In genomic region chr11:126359431-126360048, GRCh38 we compare ENCODE assay signal across 9 cellular contexts. TPM values are rescaled to one million over a fixed set of nuclear protein-coding genes. Genes with fewer than 3 reads are reported as not detected.
DNase-seq lines count a peak whose midpoint lies in the region; ATAC-seq and TF ChIP-seq lines count a peak whose summit lies in the region.
"Had no signal": no experiment of that assay in that cellular context is flagged by ENCODE, and none has a peak within 500 bp of the region (broad histone marks: within the 10 kb centered on the region; RNA-seq: fewer than 3 reads in every experiment).

No MANE protein-coding gene starts in this region.

- H3K27me3 Mint-ChIP-seq in activated T-cell treated with anti-CD3 and anti-CD28 coated beads, Interleukin-2, amount 50 U/mL, for 4 hours (ENCODE audit: low read depth) = no peaks in the 10 kb centered on the region
- H3K27me3 Mint-ChIP-seq in activated CD4-positive, alpha-beta T cell treated with anti-CD3 and anti-CD28 coated beads, Interleukin-2, amount 10 ng/mL, durations not matched to agents 7 days and 5 days = no peaks in the 10 kb centered on the region

- no peaks in the 10 kb centered on the region for H3K9me3 Mint-ChIP-seq in activated T-cell treated with anti-CD3 and anti-CD28 coated beads, Interleukin-2, amount 50 U/mL, for 4 hours
- H3K9me3 Mint-ChIP-seq in activated CD4-positive, alpha-beta T cell treated with anti-CD3 and anti-CD28 coated beads, Interleukin-2, amount 10 ng/mL, durations not matched to agents 7 days and 5 days = no peaks in the 10 kb centered on the region

- H3K27ac ChIP-seq in AG04450 (ENCODE audit: low read depth, low read length) = no peak overlapping the region
- H3K27ac ChIP-seq: C4-2B had no signal

- no peaks in the 10 kb centered on the region for H3K36me3 ChIP-seq in mucosa of descending colon (ENCODE audit: low read depth)

- peaks cover 12% of the 10 kb centered on the region for H3K4me1 Mint-ChIP-seq in activated T-cell treated with anti-CD3 and anti-CD28 coated beads, Interleukin-2, amount 50 U/mL, for 4 hours (ENCODE audit: low read depth)
- H3K4me1 Mint-ChIP-seq in activated CD4-positive, alpha-beta T cell treated with anti-CD3 and anti-CD28 coated beads, Interleukin-2, amount 10 ng/mL, durations not matched to agents 7 days and 5 days = peaks cover 14% of the 10 kb centered on the region

- no peak overlapping the region for H3K27ac Mint-ChIP-seq in activated CD4-positive, alpha-beta T cell treated with anti-CD3 and anti-CD28 coated beads, Interleukin-2, amount 10 ng/mL, durations not matched to agents 7 days and 5 days

- H3K36me3 Mint-ChIP-seq in activated T-cell treated with anti-CD3 and anti-CD28 coated beads, Interleukin-2, amount 50 U/mL, for 4 hours (ENCODE audit: insufficient read depth) = no peaks in the 10 kb centered on the region
- peaks cover 4% of the 10 kb centered on the region for H3K36me3 Mint-ChIP-seq in activated CD4-positive, alpha-beta T cell treated with anti-CD3 and anti-CD28 coated beads, Interleukin-2, amount 10 ng/mL, durations not matched to agents 7 days and 5 days (ENCODE audit: low read depth)

- H3K9me3 ChIP-seq in AG04450 (ENCODE audit: control insufficient read depth, insufficient read depth, low read length) (no peaks in the 10 kb centered on the region; the same call in 1 of the 2 replicates), mucosa of descending colon (no peaks in the 10 kb centered on the region)

- no peak overlapping the region for H3K4me3 Mint-ChIP-seq in activated T-cell treated with anti-CD3 and anti-CD28 coated beads, Interleukin-2, amount 50 U/mL, for 4 hours
- no peak overlapping the region for H3K4me3 Mint-ChIP-seq in activated CD4-positive, alpha-beta T cell treated with anti-CD3 and anti-CD28 coated beads, Interleukin-2, amount 10 ng/mL, durations not matched to agents 7 days and 5 days

- H3K27me3 ChIP-seq in AG04450 (ENCODE audit: control insufficient read depth, insufficient read depth, low read length) = no peaks in the 10 kb centered on the region

- DNase-seq in AG04450 (ENCODE audit: low read depth, low spot score) (no peak), NCI-H2196 treated with DMSO at 0.1 percent for 48 hours (lab: John Stamatoyannopoulos, UW; ENCODE audit: unreplicated experiment) (peak; percentile 74), epidermal melanocyte (ENCODE audit: insufficient read length, low spot score) (peak; percentile 90), mucosa of descending colon (peak in 2 of 3 donors; percentile 67 to 80), NCI-H146 (lab: John Stamatoyannopoulos, UW) (no peak), GM10266 (ENCODE audit: extremely low spot score) (no peak)
- no peak for DNase-seq in activated T-cell treated with anti-CD3 and anti-CD28 coated beads, Interleukin-2, amount 50 U/mL, for 4 hours
- no peak for DNase-seq in activated CD4-positive, alpha-beta T cell treated with anti-CD3 and anti-CD28 coated beads, Interleukin-2, amount 10 ng/mL, durations not matched to agents 7 days and 5 days

- no peaks in the 10 kb centered on the region for H3K4me1 ChIP-seq in mucosa of descending colon (ENCODE audit: low read depth)

- TF ChIP-seq CTCF in AG04450 (IDR thresholded peaks at IDR 0.05; ENCODE audit: low read depth, low read length) = peak; percentile 25; the same call in 1 of the 2 replicates
- no peak for TF ChIP-seq CTCF in mucosa of descending colon (IDR thresholded peaks at IDR 0.05)
- TF ChIP-seq CTCF in GM10266 (IDR thresholded peaks at IDR 0.05; ENCODE audit: control insufficient read depth, insufficient read depth, low read depth, missing control alignments) = no peak

- intact Hi-C loops in mucosa of descending colon (cut with DNase I, micrococcal nuclease) = no loop called here

- peak; percentile 43 for ATAC-seq in mucosa of descending colon
- ATAC-seq in activated T-cell treated with anti-CD3 and anti-CD28 coated beads, Interleukin-2, amount 50 U/mL, for 4 hours = no peak

- POLR2A ChIA-PET in AG04450 (lab: Yijun Ruan, JAX) = interaction anchor here (0.6 kb wide), 2 partner anchors 59 to 85 kb away, joined by 3 to 5 read pairs; no protein-coding TSS in a partner anchor
- POLR2A ChIA-PET in activated CD4-positive, alpha-beta T cell treated with anti-CD3 and anti-CD28 coated beads, Interleukin-2, amount 10 ng/mL, durations not matched to agents 7 days and 5 days (lab: Charles Lee) = interaction anchor here (0.6 kb wide), 1 partner anchor 440 kb away, joined by 4 read pairs; no protein-coding TSS in a partner anchor

- CTCF ChIA-PET in AG04450 (lab: Charles Lee) = interaction anchor here (0.6 to 3.7 kb wide), 5 partner anchors 43 to 865 kb away, joined by 3 to 20 read pairs (median 5); no protein-coding TSS in a partner anchor
- CTCF ChIA-PET in activated CD4-positive, alpha-beta T cell treated with anti-CD3 and anti-CD28 coated beads, Interleukin-2, amount 10 ng/mL, durations not matched to agents 7 days and 5 days (lab: Charles Lee) = interaction anchor here (0.9 to 1.4 kb wide), 4 partner anchors 9 to 121 kb away, joined by 3 to 5 read pairs (median 4); no protein-coding TSS in a partner anchor

- H3K4me3 ChIP-seq in AG04450 (ENCODE audit: low read depth, low read length) (no peak overlapping the region), mucosa of descending colon (no peak overlapping the region)

RNA-seq across cellular contexts. Expression of gene ST3GAL4, which starts 4.1 kb away (rescaled TPM):
- polyA plus RNA-seq in AG04450 (2011; rRNA removed) = 13.1 and 15.3 TPM in 2 replicates
- 15.7 and 19.3 TPM in 2 replicates for polyA minus RNA-seq in AG04450 (2011; rRNA and poly(A)+ RNA removed)
- total RNA-seq in mucosa of descending colon = 100 to 1,000 TPM in 2 of 3 donors, 10 to 100 TPM in 1; 94.7 to 460 (median 217) TPM
- 1 to 10 TPM; 7.7 to 8.2 (median 7.9) TPM for total RNA-seq in activated T-cell treated with anti-CD3 and anti-CD28 coated beads, Interleukin-2, amount 50 U/mL, for 4 hours
- 1 to 10 TPM; 7.5 to 7.6 TPM for total RNA-seq in activated CD4-positive, alpha-beta T cell treated with anti-CD3 and anti-CD28 coated beads, Interleukin-2, amount 10 ng/mL, durations not matched to agents 7 days and 5 days

RNA-seq across cellular contexts. Expression of gene DCPS, which starts 55.7 kb away (rescaled TPM):
- polyA plus RNA-seq in AG04450 (2011; rRNA removed) = 20.4 and 24.3 TPM in 2 replicates
- 13.2 and 13.9 TPM in 2 replicates for polyA minus RNA-seq in AG04450 (2011; rRNA and poly(A)+ RNA removed)
- 10 to 100 TPM in 2 of 3 donors, 1 to 10 TPM in 1; 10.0 to 21.3 (median 14.8) TPM for total RNA-seq in mucosa of descending colon
- 10 to 100 TPM; 31.4 to 37.6 (median 37.5) TPM for total RNA-seq in activated T-cell treated with anti-CD3 and anti-CD28 coated beads, Interleukin-2, amount 50 U/mL, for 4 hours
- total RNA-seq in activated CD4-positive, alpha-beta T cell treated with anti-CD3 and anti-CD28 coated beads, Interleukin-2, amount 10 ng/mL, durations not matched to agents 7 days and 5 days = 10 to 100 TPM; 33.1 to 33.5 TPM

Comparison
In these comparisons a context has a peak if more than half of its experiments do, and no peak if none do; other contexts are left out.
1. DNase-seq: peak in NCI-H2196 treated with DMSO at 0.1 percent for 48 hours (single experiment), epidermal melanocyte (single experiment) and mucosa of descending colon (2 of 3); none in AG04450 (single experiment), activated T-cell treated with anti-CD3 and anti-CD28 coated beads, Interleukin-2, amount 50 U/mL, for 4 hours (single experiment), activated CD4-positive, alpha-beta T cell treated with anti-CD3 and anti-CD28 coated beads, Interleukin-2, amount 10 ng/mL, durations not matched to agents 7 days and 5 days (single experiment), NCI-H146 (single experiment) and GM10266 (single experiment).
2. RNA of gene ST3GAL4, which starts 4.1 kb away (total RNA-seq): 94.7 to 460 TPM in mucosa of descending colon; 7.7 to 8.2 TPM in activated T-cell treated with anti-CD3 and anti-CD28 coated beads, Interleukin-2, amount 50 U/mL, for 4 hours and 7.5 to 7.6 TPM in activated CD4-positive, alpha-beta T cell treated with anti-CD3 and anti-CD28 coated beads, Interleukin-2, amount 10 ng/mL, durations not matched to agents 7 days and 5 days; every median in the first group is over 10 times any median in the second.